Comparison of ENCODE assay signal across 16 cellular contexts in genomic region chr10:13989616-13990015, GRCh38.
A peak's percentile ranks its signal among the peaks of the same experiment; 100 is the strongest.
DNase-seq lines count a peak whose midpoint lies in the region; ATAC-seq and TF ChIP-seq lines count a peak whose summit lies in the region.
"Had no signal": no experiment of that assay in that cellular context is flagged by ENCODE, and none has a peak within 500 bp of the region (broad histone marks: within the 10 kb centered on the region; RNA-seq: fewer than 3 reads in every experiment).

No MANE protein-coding gene starts in this region.

- H4K91ac ChIP-seq in mesenchymal stem cell (ENCODE audit: low read length): no peak overlapping the region

- H3K23ac ChIP-seq in mesenchymal stem cell (ENCODE audit: low read length in 2 of 2): no peak overlapping the region

- H2BK12ac ChIP-seq in mesenchymal stem cell (ENCODE audit: low read length in 2 of 2): peak overlapping the region; percentile 6 to 56

- no peak overlapping the region for H3K27ac ChIP-seq in mesenchymal stem cell (ENCODE audit: low read length, poor library complexity, severe bottlenecking)
- peak overlapping the region in 4 of 5 donors; percentile 62 to 71 (median 68) for H3K27ac ChIP-seq in stomach

- peak overlapping the region; percentile 65 for H3K9ac ChIP-seq in mesenchymal stem cell (ENCODE audit: low read length)

- no peak for DNase-seq in HFFc6
- no peak for DNase-seq in chondrocyte (ENCODE audit: low spot score)
- no peak for DNase-seq in mesenchymal stem cell
- no peak for DNase-seq in stomach
- DNase-seq in lower leg skin (ENCODE audit: low spot score in 2 of 2): no peak
- no peak for DNase-seq in NCI-H1048 (lab: John Stamatoyannopoulos, UW)
- no peak for DNase-seq in stimulated activated CD4-positive, alpha-beta T cell treated with anti-CD3 and anti-CD28 coated beads, Interleukin-12 subunit alpha, Interleukin-12 subunit beta, amount 100 ng/mL, for 4 hours
- DNase-seq: COR-L47; Karpas-422; NCI-H1417 treated with DMSO at 0.1 percent for 48 hours; NCI-H2171 treated with DMSO at 0.1 percent for 48 hours; occipital lobe; stimulated activated naive CD4-positive, alpha-beta T cell treated with Interleukin-2 at 50 U/mL for 16 hours had no signal

- no peak overlapping the region for H4K8ac ChIP-seq in mesenchymal stem cell (ENCODE audit: low read length)

- WGBS in mesenchymal stem cell: 98% methylated on average over 2 of the region's 2 CpGs
- WGBS in stomach, 5 donors: 96 to 100% (median 97%) methylated on average over 2 of the region's 2 CpGs
- 97 to 100% methylated on average over 2 of the region's 2 CpGs for WGBS in lower leg skin, 2 donors

- H3K4me1 Mint-ChIP-seq in HFFc6 (ENCODE audit: low read depth) (peaks cover 77% of the 10 kb centered on the region), chondrocyte (ENCODE audit: low read depth) (peaks cover 80% of the 10 kb centered on the region)

- H3K4me3 ChIP-seq in mesenchymal stem cell (ENCODE audit: insufficient read depth in 1 of 2, low read depth in 1 of 2, low read length in 2 of 2) (no peak overlapping the region), stomach (no peak overlapping the region), lower leg skin (ENCODE audit: low read depth, poor library complexity, severe bottlenecking) (no peak overlapping the region)
- H3K4me3 ChIP-seq: GM12878, mucosa of descending colon had no signal

- H2BK120ac ChIP-seq in mesenchymal stem cell (ENCODE audit: low read depth, low read length): peak overlapping the region; percentile 76

- H2AFZ ChIP-seq in mesenchymal stem cell (ENCODE audit: low read depth, low read length): no peak overlapping the region

- H3K27ac Mint-ChIP-seq in HFFc6: peak overlapping the region; percentile 89
- H3K27ac Mint-ChIP-seq in chondrocyte (ENCODE audit: unreplicated experiment): peak overlapping the region; percentile 96

- no peak for TF ChIP-seq EP300 in stomach (IDR thresholded peaks at IDR 0.05)

- peak overlapping the region in 1 of 2 experiments; percentile 25 for H3K18ac ChIP-seq in mesenchymal stem cell (ENCODE audit: low read depth in 1 of 2, low read length in 2 of 2)

- H3K4me2 ChIP-seq in mesenchymal stem cell (ENCODE audit: low read length, poor library complexity, severe bottlenecking): no peak overlapping the region

- H3K27me3 ChIP-seq in mesenchymal stem cell (ENCODE audit: control insufficient read depth in 1 of 2, insufficient read depth in 1 of 2, low read length in 2 of 2) (no peaks in the 10 kb centered on the region), stomach (no peaks in the 10 kb centered on the region)

- H3K4me1 ChIP-seq in mesenchymal stem cell (ENCODE audit: control insufficient read depth, insufficient read depth, low read depth, low read length) (peaks cover 14% of the 10 kb centered on the region), stomach (peaks cover 0 to 41% (median 24%) of the 10 kb centered on the region in 4 donors)

- H3K4me3 Mint-ChIP-seq in HFFc6 (no peak overlapping the region), chondrocyte (ENCODE audit: unreplicated experiment) (no peak overlapping the region)

- H3K9me3 Mint-ChIP-seq in HFFc6 (peaks cover under 1% of the 10 kb centered on the region; the same call in 1 of the 2 replicates), chondrocyte (ENCODE audit: low read depth) (no peaks in the 10 kb centered on the region)

- no peak for ATAC-seq in GM21367 (IDR thresholded peaks at IDR 0.05; ENCODE audit: unreplicated experiment)
- ATAC-seq: GM12878, mucosa of descending colon had no signal

- peaks cover 7% of the 10 kb centered on the region for H3K79me1 ChIP-seq in mesenchymal stem cell (replicated peaks; ENCODE audit: low read length, poor library complexity, severe bottlenecking)

- TF ChIP-seq POLR2A in stomach (IDR thresholded peaks at IDR 0.05) (no peak), lower leg skin (IDR thresholded peaks at IDR 0.05) (no peak)

- no peak overlapping the region for H3K14ac ChIP-seq in mesenchymal stem cell (ENCODE audit: low read length in 2 of 2)

- H3K27me3 Mint-ChIP-seq in HFFc6 (ENCODE audit: insufficient read depth) (no peaks in the 10 kb centered on the region), chondrocyte (ENCODE audit: low read depth) (no peaks in the 10 kb centered on the region)

- H2BK15ac ChIP-seq in mesenchymal stem cell (ENCODE audit: low read depth, poor library complexity, severe bottlenecking): no peak overlapping the region

- no peaks in the 10 kb centered on the region for H3K36me3 ChIP-seq in mesenchymal stem cell (ENCODE audit: control insufficient read depth in 1 of 2, insufficient read depth in 2 of 2, low read depth in 1 of 2, low read length in 2 of 2)
- H3K36me3 ChIP-seq in stomach: no peaks in the 10 kb centered on the region

- no peak overlapping the region for H2AK5ac ChIP-seq in mesenchymal stem cell (ENCODE audit: low read length, severe bottlenecking)

- no peaks in the 10 kb centered on the region for H3K9me3 ChIP-seq in mesenchymal stem cell (ENCODE audit: control insufficient read depth, low read length)
- H3K9me3 ChIP-seq in stomach: no peaks in the 10 kb centered on the region
- H3K9me3 ChIP-seq: mucosa of descending colon had no signal

- intact Hi-C loops in stomach (cut with DNase I; ENCODE audit: low total_unique reads) (no loop called here), lower leg skin (cut with DNase I; ENCODE audit: low total_unique reads) (no loop called here)

- H3K4ac ChIP-seq in mesenchymal stem cell (ENCODE audit: low read depth in 1 of 2, low read length in 2 of 2): peak overlapping the region in 1 of 2 experiments; percentile 49

- no peak overlapping the region for H2BK5ac ChIP-seq in mesenchymal stem cell (ENCODE audit: low read depth, low read length, poor library complexity, severe bottlenecking)

- H3K36me3 Mint-ChIP-seq in HFFc6 (ENCODE audit: low read depth): peaks cover under 1% of the 10 kb centered on the region; the same call in 1 of the 2 replicates
- no peaks in the 10 kb centered on the region for H3K36me3 Mint-ChIP-seq in chondrocyte (ENCODE audit: low read depth)

- TF ChIP-seq CTCF in HFFc6 (IDR thresholded peaks at IDR 0.05): no peak
- TF ChIP-seq CTCF in chondrocyte (IDR thresholded peaks at IDR 0.05): no peak
- no peak for TF ChIP-seq CTCF in stomach (IDR thresholded peaks at IDR 0.05)
- no peak for TF ChIP-seq CTCF in lower leg skin (IDR thresholded peaks at IDR 0.05)
